Comparison of ENCODE assay signal across 8 cellular contexts in the genomic region with DNA sequence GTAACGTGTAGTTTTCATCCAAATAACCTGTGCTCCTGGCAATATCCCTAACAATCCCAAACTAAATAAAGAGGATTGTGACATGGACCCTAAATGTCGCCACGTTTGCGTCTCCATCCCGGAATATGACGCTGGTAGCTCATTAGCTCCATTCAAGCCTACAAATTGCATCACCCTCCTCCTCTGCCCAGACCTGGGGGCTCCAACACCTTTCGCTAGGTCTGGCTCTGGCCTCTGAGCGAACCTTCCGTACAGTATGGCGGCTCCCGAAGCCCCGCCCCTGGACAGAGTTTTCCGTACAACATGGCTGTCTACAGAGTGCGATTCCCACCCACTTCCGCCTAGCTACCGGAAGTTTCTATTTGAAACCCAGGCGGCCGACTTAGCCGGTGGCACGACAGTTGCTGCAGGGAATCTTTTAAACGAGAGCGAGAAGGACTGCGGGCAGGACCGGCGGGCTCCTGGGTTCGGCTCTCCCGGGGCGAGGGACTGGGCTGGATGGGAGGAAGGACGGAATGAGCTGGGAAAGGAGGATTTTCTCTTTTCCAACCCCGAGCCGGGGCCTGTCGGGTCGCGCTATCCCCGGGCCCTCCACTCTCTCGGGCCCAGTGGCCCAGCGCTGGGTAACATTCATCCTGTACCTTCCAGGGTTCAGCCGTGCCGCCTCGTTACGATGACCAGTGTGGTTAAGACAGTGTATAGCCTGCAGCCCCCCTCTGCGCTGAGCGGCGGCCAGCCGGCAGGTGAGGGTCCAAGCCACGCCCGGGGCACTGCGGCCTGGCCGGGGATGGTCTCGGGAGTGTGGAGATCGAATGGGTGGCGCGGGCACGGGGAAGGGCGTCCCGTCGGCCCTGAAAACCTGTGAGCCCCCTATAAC. TPM values are rescaled to one million over a fixed set of nuclear protein-coding genes. Genes with fewer than 3 reads are reported as not detected.
DNase-seq lines count a peak whose midpoint lies in the region; ATAC-seq, FAIRE-seq and TF ChIP-seq lines count a peak whose summit lies in the region.

A gene with protein sequence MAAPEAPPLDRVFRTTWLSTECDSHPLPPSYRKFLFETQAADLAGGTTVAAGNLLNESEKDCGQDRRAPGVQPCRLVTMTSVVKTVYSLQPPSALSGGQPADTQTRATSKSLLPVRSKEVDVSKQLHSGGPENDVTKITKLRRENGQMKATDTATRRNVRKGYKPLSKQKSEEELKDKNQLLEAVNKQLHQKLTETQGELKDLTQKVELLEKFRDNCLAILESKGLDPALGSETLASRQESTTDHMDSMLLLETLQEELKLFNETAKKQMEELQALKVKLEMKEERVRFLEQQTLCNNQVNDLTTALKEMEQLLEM (plus strand): TSS at position 142 of the 877 bp plus-strand sequence. CDS start 115 bp downstream, at position 257.

- H3K9me3 ChIP-seq in OCI-LY1 (ENCODE audit: low read length) (no peaks in the 10 kb centered on the region), endothelial cell of umbilical vein (replicated peaks; ENCODE audit: control insufficient read depth, insufficient read depth, low read length) (no peaks in the 10 kb centered on the region)

- CTCF ChIA-PET in endothelial cell of umbilical vein (lab: Charles Lee), result interaction anchor here (1.0 to 2.0 kb wide), 6 partner anchors 9 to 43 kb away, joined by 3 to 9 read pairs (median 6); no protein-coding TSS in a partner anchor

- H3K9ac ChIP-seq in OCI-LY1 (ENCODE audit: low read length) (peak within 1 kb of the TSS; percentile 92), endothelial cell of umbilical vein (replicated peaks; ENCODE audit: extremely low read depth, insufficient read depth, low read length) (peak within 1 kb of the TSS; percentile 83)

- H3K27ac ChIP-seq in OCI-LY1 (ENCODE audit: low read depth, low read length, poor library complexity, severe bottlenecking) (peak within 1 kb of the TSS; percentile 56), endothelial cell of umbilical vein (ENCODE audit: insufficient read depth, low read depth, low read length) (peak within 1 kb of the TSS; percentile 6)

- H3F3A ChIP-seq in OCI-LY1 (ENCODE audit: insufficient read depth, low read length), result no peaks in the 10 kb centered on the region

- H3K4me1 ChIP-seq in OCI-LY1 (ENCODE audit: insufficient read depth, low read length, severe bottlenecking) (peaks cover 16% of the 10 kb centered on the region), endothelial cell of umbilical vein (ENCODE audit: control insufficient read depth, extremely low read depth, insufficient read depth, low read length) (peaks cover 19% of the 10 kb centered on the region)

- no peaks in the 10 kb centered on the region for H3K9me1 ChIP-seq in endothelial cell of umbilical vein (replicated peaks; ENCODE audit: control insufficient read depth, extremely low read depth, insufficient read depth, low read length)

- DNase-seq in D341Med (ENCODE audit: low spot score) (peak; percentile 93), HuH-7 (ENCODE audit: low spot score) (peak; percentile 76), endothelial cell of umbilical vein (ENCODE audit: low read depth, low spot score) (peak; percentile 87), midbrain (lab: John Stamatoyannopoulos, UW) (peak; percentile 92)
- DNase-seq in activated CD8-positive, alpha-beta memory T cell treated with anti-CD3 and anti-CD28 coated beads, Interleukin-2, amount 50 U/mL, for 24 hours (ENCODE audit: extremely low read depth), result peak; percentile 86
- peak; percentile 86 for DNase-seq in stimulated activated CD8-positive, alpha-beta memory T cell treated with anti-CD3 and anti-CD28 coated beads, Interleukin-15, amount 100 ng/mL, for 48 hours (ENCODE audit: low read depth in 2 of 2)

- no peaks in the 10 kb centered on the region for H4K20me1 ChIP-seq in OCI-LY1 (ENCODE audit: insufficient read depth, low read length)
- no peaks in the 10 kb centered on the region for H4K20me1 ChIP-seq in endothelial cell of umbilical vein (replicated peaks; ENCODE audit: control insufficient read depth, extremely low read depth, insufficient read depth, low read length)

- H3K27me3 ChIP-seq in OCI-LY1 (ENCODE audit: insufficient read depth, low read length), result no peaks in the 10 kb centered on the region
- H3K27me3 ChIP-seq in endothelial cell of umbilical vein (ENCODE audit: control insufficient read depth in 2 of 2, insufficient read depth in 2 of 2, low read length in 2 of 2), result no peaks in the 10 kb centered on the region

- no peaks in the 10 kb centered on the region for H3K9me2 ChIP-seq in OCI-LY1 (ENCODE audit: low read depth, low read length)

- TSS peak; percentile 55 for BruUV-seq in endothelial cell of umbilical vein (replicated peaks; lab: Mats Ljungman, UMichigan)

- FAIRE-seq in endothelial cell of umbilical vein (lab: Jason Lieb, UNC), result peak; percentile 98

- peaks cover 25% of the 10 kb centered on the region for H3K79me2 ChIP-seq in OCI-LY1 (ENCODE audit: insufficient read depth, low read length)
- H3K79me2 ChIP-seq in endothelial cell of umbilical vein (ENCODE audit: control insufficient read depth, insufficient read depth, low read length), result peaks cover 29% of the 10 kb centered on the region

- H2AFZ ChIP-seq in OCI-LY1 (ENCODE audit: low read length) (peak within 1 kb of the TSS; percentile 89; the same call in 1 of the 2 replicates), endothelial cell of umbilical vein (ENCODE audit: low read depth, low read length) (peak within 1 kb of the TSS; percentile 96)

- peak; percentile 84 for ATAC-seq in GM21515 (IDR thresholded peaks at IDR 0.05; ENCODE audit: unreplicated experiment)

- POLR2A ChIA-PET in endothelial cell of umbilical vein (lab: Charles Lee), result interaction anchor here (0.6 kb wide), 1 partner anchor 25 kb away, joined by 3 read pairs; the partner anchor contains the start of gene DISP2

- TF ChIP-seq POLR2A in endothelial cell of umbilical vein (IDR thresholded peaks at IDR 0.05; ENCODE audit: low read depth, low read length), result peak; percentile 18

- TF ChIP-seq CTCF in OCI-LY1 (IDR thresholded peaks at IDR 0.05; ENCODE audit: low read length) (no peak), endothelial cell of umbilical vein (IDR thresholded peaks at IDR 0.05; ENCODE audit: extremely low read depth in 1 of 2, insufficient read depth in 1 of 2, low read depth in 1 of 2, low read length in 2 of 2) (no peak)

- intact Hi-C loops in endothelial cell of umbilical vein (cut with micrococcal nuclease), result loop anchor here (1.0 to 2.0 kb wide), 2 partner anchors 14 to 39 kb away; no protein-coding TSS in a partner anchor

- H3K4me2 ChIP-seq in OCI-LY1 (ENCODE audit: low read length) (peak within 1 kb of the TSS; percentile 79), endothelial cell of umbilical vein (ENCODE audit: insufficient read depth, low read length) (peak within 1 kb of the TSS; percentile 91)

- peaks cover 33% of the 10 kb centered on the region for H3K36me3 ChIP-seq in OCI-LY1 (ENCODE audit: insufficient read depth, low read length)
- H3K36me3 ChIP-seq in endothelial cell of umbilical vein (ENCODE audit: control insufficient read depth in 2 of 2, extremely low read depth in 1 of 2, insufficient read depth in 2 of 2, low read length in 2 of 2), result peaks cover 9 to 17% of the 10 kb centered on the region in 2 experiments

- dilution Hi-C loops in endothelial cell of umbilical vein (cut with MboI; ENCODE audit: extremely low pct_ligation_motif_present, low sequenced_read_pairs), result no loop called here

- H3K4me3 ChIP-seq in OCI-LY1 (ENCODE audit: low read depth, low read length, poor library complexity, severe bottlenecking) (peak within 1 kb of the TSS; percentile 88), endothelial cell of umbilical vein (replicated peaks in 1 of 3; ENCODE audit: insufficient read depth in 1 of 3, low read depth in 1 of 3, low read length in 3 of 3) (peak within 1 kb of the TSS; percentile 78 to 93 (median 87))

TF ChIP-seq in endothelial cell of umbilical vein, 7 proteins besides CTCF, POLR2A, EP300 and RAD21:
- TF ChIP-seq POLR2AphosphoS5 (IDR thresholded peaks at IDR 0.05; ENCODE audit: insufficient read depth, low read depth, low read length) (peak; percentile 69), JUN (IDR thresholded peaks at IDR 0.05; ENCODE audit: borderline replicate concordance, insufficient read depth, insufficient read length, low read depth) (no peak), EZH2 (IDR thresholded peaks at IDR 0.05; ENCODE audit: borderline replicate concordance, low read depth, low read length, severe bottlenecking) (no peak), FOS (IDR thresholded peaks at IDR 0.05; ENCODE audit: borderline replicate concordance, insufficient read depth, low read length) (no peak)
- TF ChIP-seq, protein P1, sequence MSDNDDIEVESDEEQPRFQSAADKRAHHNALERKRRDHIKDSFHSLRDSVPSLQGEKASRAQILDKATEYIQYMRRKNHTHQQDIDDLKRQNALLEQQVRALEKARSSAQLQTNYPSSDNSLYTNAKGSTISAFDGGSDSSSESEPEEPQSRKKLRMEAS (IDR thresholded peaks at IDR 0.05; ENCODE audit: insufficient read depth, insufficient read length), result no peak

RNA-seq across cellular contexts. Expression of the gene that starts here (rescaled TPM):
- 54.9 and 61.4 TPM in 2 replicates for total RNA-seq in endothelial cell of umbilical vein
- polyA plus RNA-seq in endothelial cell of umbilical vein, result 19.1 and 24.4 TPM in 2 replicates
- polyA plus RNA-seq in endothelial cell of umbilical vein (2011; cell fraction: cytosol; rRNA removed), result 40.4 and 46.4 TPM in 2 replicates
- 29.9 and 37.5 TPM in 2 replicates for polyA plus RNA-seq in endothelial cell of umbilical vein (2011; cell fraction: nucleus; rRNA removed)
- 28.3 and 48.7 TPM in 2 replicates for polyA plus RNA-seq in endothelial cell of umbilical vein (2012)
- polyA minus RNA-seq in endothelial cell of umbilical vein, result 31.3 and 31.5 TPM in 2 replicates
- 43.7 TPM for polyA minus RNA-seq in endothelial cell of umbilical vein (2011; cell fraction: cytosol; rRNA and poly(A)+ RNA removed)
- polyA minus RNA-seq in endothelial cell of umbilical vein (2011; cell fraction: nucleus; rRNA and poly(A)+ RNA removed), result 12.2 and 20.1 TPM in 2 replicates

Comparison
In these comparisons a context has a peak if more than half of its experiments do, and no peak if none do; other contexts are left out.
1. Peak in every context shown above with its lines: DNase-seq, ATAC-seq, H3K4me3 ChIP-seq and H3K27ac ChIP-seq.